In genomic region chr17:27586203-27586701, GRCh38 we compare ENCODE assay signal across 1 cellular context.
TF ChIP-seq lines count a peak whose summit lies in the region.

No MANE protein-coding gene starts in this region.

TF ChIP-seq in GM23338, 12 proteins besides CTCF, POLR2A, EP300 and RAD21 (continued from another document):
- TF ChIP-seq ZNF462 (CRISPR knock-in tag; IDR thresholded peaks at IDR 0.05) = no peak
- no peak for TF ChIP-seq POLR2AphosphoS5 (IDR thresholded peaks at IDR 0.05; ENCODE audit: low read depth)
- TF ChIP-seq STAT1 (IDR thresholded peaks at IDR 0.05; ENCODE audit: unreplicated experiment) = no peak
- no peak for TF ChIP-seq CREB1 (CRISPR knock-in tag; IDR thresholded peaks at IDR 0.05; ENCODE audit: low read depth)
- no peak for TF ChIP-seq REST (IDR thresholded peaks at IDR 0.05; ENCODE audit: unreplicated experiment)
- TF ChIP-seq ETS1 (IDR thresholded peaks at IDR 0.05) = no peak
- TF ChIP-seq ZNF114 (CRISPR knock-in tag; IDR thresholded peaks at IDR 0.05) = no peak
